Comparison of ENCODE assay signal across 14 cellular contexts in the genomic region with DNA sequence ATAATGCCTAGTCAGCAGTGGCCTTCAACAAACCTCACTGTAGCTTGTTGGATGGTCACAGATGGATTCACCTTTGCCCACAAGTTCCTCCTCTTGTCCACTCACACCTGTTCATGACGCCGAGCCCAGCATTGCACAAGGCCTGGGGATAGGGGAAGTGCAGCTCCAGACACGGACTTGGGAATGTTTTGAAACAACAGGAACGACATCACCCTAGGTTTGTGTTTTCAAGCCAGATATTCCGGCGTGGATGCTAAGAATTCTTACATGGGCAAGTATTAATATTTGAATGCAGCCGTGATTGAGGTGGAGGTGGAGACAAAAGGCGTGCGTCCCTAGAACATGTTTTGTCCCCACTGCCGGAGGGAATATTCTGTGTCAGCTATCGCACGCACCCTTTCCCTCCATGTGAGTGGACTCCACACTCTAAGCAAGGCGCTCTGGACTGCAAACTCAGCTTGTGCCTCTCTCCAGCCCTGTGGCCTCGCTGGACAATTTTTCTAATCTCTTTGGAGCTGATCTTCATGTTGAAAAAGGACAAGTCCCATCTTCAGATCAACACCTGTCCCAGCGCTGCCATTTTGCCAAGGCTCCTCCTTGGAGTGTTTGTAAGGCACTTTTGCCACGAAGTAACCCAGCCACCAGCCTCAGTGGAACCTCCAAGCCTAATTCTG. TPM values are rescaled to one million over a fixed set of nuclear protein-coding genes. Genes with fewer than 3 reads are reported as not detected.
DNase-seq lines count a peak whose midpoint lies in the region; ATAC-seq and TF ChIP-seq lines count a peak whose summit lies in the region.
"Had no signal": no experiment of that assay in that cellular context is flagged by ENCODE, and none has a peak within 500 bp of the region (broad histone marks: within the 10 kb centered on the region; RNA-seq: fewer than 3 reads in every experiment).

No MANE protein-coding gene starts in this region.

- TF ChIP-seq CTCF in CD14-positive monocyte (IDR thresholded peaks at IDR 0.05): no peak
- no peak for TF ChIP-seq CTCF in HL-60 (IDR thresholded peaks at IDR 0.05; ENCODE audit: insufficient read depth, low read length)

- H3K4me3 ChIP-seq in HL-60 (replicated peaks; ENCODE audit: insufficient read depth, low read length): no peak overlapping the region
- H3K4me3 ChIP-seq: SK-N-MC had no signal

- H3K27ac ChIP-seq in HL-60 (replicated peaks): no peak overlapping the region
- H3K27ac ChIP-seq: SK-N-MC had no signal

- no peak for ATAC-seq in naive thymus-derived CD8-positive, alpha-beta T cell
- no peak for ATAC-seq in HG03108 (IDR thresholded peaks at IDR 0.05; ENCODE audit: unreplicated experiment)
- no peak for ATAC-seq in Right ventricle myocardium inferior
- ATAC-seq: right cardiac atrium had no signal

- intact Hi-C loops in CD14-positive monocyte (cut with micrococcal nuclease): no loop called here
- intact Hi-C loops in Right ventricle myocardium inferior (cut with DNase I): no loop called here

- peaks cover 61% of the 10 kb centered on the region for H3K4me1 Mint-ChIP-seq in CD14-positive monocyte
- H3K4me1 Mint-ChIP-seq in activated naive CD8-positive, alpha-beta T cell (ENCODE audit: low read depth): peaks cover 27% of the 10 kb centered on the region
- H3K4me1 Mint-ChIP-seq in naive thymus-derived CD8-positive, alpha-beta T cell: peaks cover 17 to 56% (median 28%) of the 10 kb centered on the region in 4 donors

- H3K27ac Mint-ChIP-seq in CD14-positive monocyte: peak overlapping the region in 6 of 7 donors; percentile 94 to 98 (median 97)
- no peak overlapping the region for H3K27ac Mint-ChIP-seq in activated naive CD8-positive, alpha-beta T cell
- H3K27ac Mint-ChIP-seq in naive thymus-derived CD8-positive, alpha-beta T cell: peak overlapping the region in 5 of 10 donors; percentile 10 to 77 (median 53)

- no peaks in the 10 kb centered on the region for H3K9me3 Mint-ChIP-seq in CD14-positive monocyte
- H3K9me3 Mint-ChIP-seq in activated naive CD8-positive, alpha-beta T cell (ENCODE audit: low read depth): no peaks in the 10 kb centered on the region
- no peaks in the 10 kb centered on the region for H3K9me3 Mint-ChIP-seq in naive thymus-derived CD8-positive, alpha-beta T cell

- POLR2A ChIA-PET in naive thymus-derived CD8-positive, alpha-beta T cell (lab: Charles Lee): no interaction called here

- DNase-seq in CD14-positive monocyte (ENCODE audit: low spot score): no peak
- DNase-seq in HL-60 (ENCODE audit: low read depth in 1 of 2, low spot score in 1 of 2): peak; percentile 13 to 66
- no peak for DNase-seq in naive thymus-derived CD8-positive, alpha-beta T cell
- DNase-seq in EL: no peak
- DNase-seq in Right ventricle myocardium inferior (ENCODE audit: missing footprints): no peak
- no peak for DNase-seq in DMS79 treated with DMSO at 0.1 percent for 48 hours (lab: John Stamatoyannopoulos, UW)
- DNase-seq: C1 segment of cervical spinal cord, NCI-H146, NCI-H82, right cardiac atrium, substantia nigra had no signal

- H3K36me3 Mint-ChIP-seq in CD14-positive monocyte: peaks cover 6 to 9% of the 10 kb centered on the region in 2 donors
- peaks cover 6% of the 10 kb centered on the region for H3K36me3 Mint-ChIP-seq in activated naive CD8-positive, alpha-beta T cell
- H3K36me3 Mint-ChIP-seq in naive thymus-derived CD8-positive, alpha-beta T cell: peaks cover 0 to 10% (median 0%) of the 10 kb centered on the region in 3 donors

- no peaks in the 10 kb centered on the region for H3K27me3 ChIP-seq in HL-60 (ENCODE audit: insufficient read depth, poor library complexity, severe bottlenecking)

- no peak overlapping the region for H3K4me3 Mint-ChIP-seq in CD14-positive monocyte
- peak overlapping the region; percentile 32 for H3K4me3 Mint-ChIP-seq in activated naive CD8-positive, alpha-beta T cell
- peak overlapping the region in 8 of 10 donors; percentile 18 to 65 (median 42) for H3K4me3 Mint-ChIP-seq in naive thymus-derived CD8-positive, alpha-beta T cell

- H3K27me3 Mint-ChIP-seq in CD14-positive monocyte (ENCODE audit: low read depth in 3 of 3): peaks cover 0 to 2% (median 2%) of the 10 kb centered on the region in 3 donors
- H3K27me3 Mint-ChIP-seq in activated naive CD8-positive, alpha-beta T cell: peaks cover 2% of the 10 kb centered on the region
- H3K27me3 Mint-ChIP-seq in naive thymus-derived CD8-positive, alpha-beta T cell: peaks cover 0 to 3% (median 0%) of the 10 kb centered on the region in 5 donors

RNA-seq across cellular contexts. Expression of gene BANP, which starts 2.0 kb away (rescaled TPM):
- polyA plus RNA-seq in CD14-positive monocyte: 10 to 100 TPM; 10.1 to 11.7 TPM
- total RNA-seq in naive thymus-derived CD8-positive, alpha-beta T cell: 10 to 100 TPM; 85.2 to 89.4 TPM
- polyA plus RNA-seq in naive thymus-derived CD8-positive, alpha-beta T cell: 10 to 100 TPM; 13.4 to 29.1 (median 15.7) TPM
- 12.8 TPM for total RNA-seq in Right ventricle myocardium inferior

RNA-seq across cellular contexts. Expression of gene CA5A, which starts 12.9 kb away (rescaled TPM):
- not detected for polyA plus RNA-seq in CD14-positive monocyte
- not detected for total RNA-seq in naive thymus-derived CD8-positive, alpha-beta T cell
- polyA plus RNA-seq in naive thymus-derived CD8-positive, alpha-beta T cell: not detected
- total RNA-seq in Right ventricle myocardium inferior: not detected
- total RNA-seq: right cardiac atrium had no signal
- polyA plus RNA-seq: right cardiac atrium had no signal

Comparison
In these comparisons a context has a peak if more than half of its experiments do, and no peak if none do; other contexts are left out.
1. DNase-seq: peak in HL-60 (2 of 2); none in CD14-positive monocyte (single experiment), naive thymus-derived CD8-positive, alpha-beta T cell (0 of 10), EL (single experiment), Right ventricle myocardium inferior (single experiment) and DMS79 treated with DMSO at 0.1 percent for 48 hours (single experiment).
2. H3K4me3 Mint-ChIP-seq: peak in activated naive CD8-positive, alpha-beta T cell (single experiment) and naive thymus-derived CD8-positive, alpha-beta T cell (8 of 10); none in CD14-positive monocyte (0 of 2).